In genomic region chr6:87641065-87641692, GRCh38 we compare ENCODE assay signal across 17 cellular contexts.
"Had no signal": no experiment of that assay in that cellular context is flagged by ENCODE, and none has a peak within 500 bp of the region (broad histone marks: within the 10 kb centered on the region; RNA-seq: fewer than 3 reads in every experiment).

No MANE protein-coding gene starts in this region.

- H3K27ac ChIP-seq: body of pancreas, spleen, tibial artery had no signal

- H3K27me3 Mint-ChIP-seq: activated B cell treated with CpG ODN at 0.5 μM for 24 hours; activated CD4-positive, alpha-beta T cell treated with anti-CD3 and anti-CD28 coated beads, Interleukin-2, amount 10 ng/mL, durations not matched to agents 24 days and 14 days; activated naive CD8-positive, alpha-beta T cell; effector memory CD8-positive, alpha-beta T cell; stimulated activated naive B cell treated with anti-CD40 and anti-IgM and Interleukin-4, amounts not matched to agents 10 μg/mL and 1 μg/mL and 100 μg/mL, for 72 hours; T-cell had no signal

- H3K27ac Mint-ChIP-seq: activated B cell treated with CpG ODN at 0.5 μM for 24 hours; activated CD4-positive, alpha-beta T cell treated with anti-CD3 and anti-CD28 coated beads, Interleukin-2, amount 10 ng/mL, durations not matched to agents 24 days and 14 days; activated naive CD8-positive, alpha-beta T cell; effector memory CD8-positive, alpha-beta T cell; nephron; stimulated activated naive B cell treated with anti-CD40 and anti-IgM and Interleukin-4, amounts not matched to agents 10 μg/mL and 1 μg/mL and 100 μg/mL, for 72 hours; T-cell had no signal

- H3K4me3 Mint-ChIP-seq: activated B cell treated with CpG ODN at 0.5 μM for 24 hours; activated CD4-positive, alpha-beta T cell treated with anti-CD3 and anti-CD28 coated beads, Interleukin-2, amount 10 ng/mL, durations not matched to agents 24 days and 14 days; activated naive CD8-positive, alpha-beta T cell; effector memory CD8-positive, alpha-beta T cell; nephron; stimulated activated naive B cell treated with anti-CD40 and anti-IgM and Interleukin-4, amounts not matched to agents 10 μg/mL and 1 μg/mL and 100 μg/mL, for 72 hours; T-cell had no signal

- H3K4me1 ChIP-seq: body of pancreas, tibial artery had no signal

- H3K4me3 ChIP-seq: body of pancreas, lung, spleen, tibial artery had no signal

- ATAC-seq: body of pancreas; effector memory CD8-positive, alpha-beta T cell; stimulated activated naive B cell treated with anti-CD40 and anti-IgM and Interleukin-4, amounts not matched to agents 10 μg/mL and 1 μg/mL and 100 μg/mL, for 72 hours; T-cell had no signal

- H3K9me3 Mint-ChIP-seq: activated B cell treated with CpG ODN at 0.5 μM for 24 hours; effector memory CD8-positive, alpha-beta T cell; nephron; stimulated activated naive B cell treated with anti-CD40 and anti-IgM and Interleukin-4, amounts not matched to agents 10 μg/mL and 1 μg/mL and 100 μg/mL, for 72 hours; T-cell had no signal

- H3K4me1 Mint-ChIP-seq: nephron had no signal

- DNase-seq: activated B cell treated with CpG ODN at 0.5 μM for 24 hours; activated CD4-positive, alpha-beta T cell treated with anti-CD3 and anti-CD28 coated beads, Interleukin-2, amount 10 ng/mL, durations not matched to agents 24 days and 14 days; activated CD8-positive, alpha-beta memory T cell treated with anti-CD3 and anti-CD28 coated beads, Interleukin-2, amount 50 U/mL, for 4 hours; activated gamma-delta T cell; activated T-cell treated with anti-CD3 and anti-CD28 coated beads, Interleukin-2, amount 50 U/mL, for 48 hours; body of pancreas; caudate nucleus; effector memory CD8-positive, alpha-beta T cell; nucleus accumbens; spleen; stimulated activated CD4-positive, alpha-beta T cell treated with anti-CD3 and anti-CD28 coated beads, Interleukin-4, amount 100 ng/mL, for 4 hours; stimulated activated naive B cell treated with anti-CD40 and anti-IgM and Interleukin-4, amounts not matched to agents 10 μg/mL and 1 μg/mL and 100 μg/mL, for 72 hours; T-cell; tibial artery had no signal

- H3K27me3 ChIP-seq: body of pancreas, spleen, tibial artery had no signal

- H3K9me3 ChIP-seq: body of pancreas, spleen, tibial artery had no signal
